Comparison of ENCODE assay signal across 12 cellular contexts in the genomic region with DNA sequence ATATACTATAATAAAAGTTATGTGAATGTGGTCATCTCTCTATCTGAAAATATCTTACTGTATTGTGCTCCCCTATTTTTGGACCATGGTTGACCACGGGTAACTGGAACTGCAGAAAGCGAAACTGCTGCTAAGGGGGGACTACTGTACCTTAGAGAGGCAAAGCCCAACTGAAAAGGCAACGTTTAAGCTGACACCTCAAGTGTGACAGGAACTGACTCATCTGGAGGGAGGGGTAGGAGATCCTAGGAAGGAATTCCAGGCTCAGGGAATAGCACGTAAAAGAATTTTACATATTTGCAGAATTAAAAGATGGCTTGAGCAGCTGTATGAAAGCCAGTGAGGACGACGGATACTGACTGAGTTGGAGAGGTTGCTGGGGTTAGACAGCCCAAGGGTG. TPM values are rescaled to one million over a fixed set of nuclear protein-coding genes. Genes with fewer than 3 reads are reported as not detected.
DNase-seq lines count a peak whose midpoint lies in the region; ATAC-seq and TF ChIP-seq lines count a peak whose summit lies in the region.
"Had no signal": no experiment of that assay in that cellular context is flagged by ENCODE, and none has a peak within 500 bp of the region (broad histone marks: within the 10 kb centered on the region; RNA-seq: fewer than 3 reads in every experiment).

No MANE protein-coding gene starts in this region.

- BruUV-seq in Caco-2 (replicated peaks; lab: Mats Ljungman, UMichigan) (no TSS peak), OCI-LY7 (replicated peaks; lab: Mats Ljungman, UMichigan) (no TSS peak)

- H3K9ac ChIP-seq in KMS-11, result no peak overlapping the region

- H3K9me3 ChIP-seq in Caco-2 (no peaks in the 10 kb centered on the region), OCI-LY7 (ENCODE audit: low read length) (no peaks in the 10 kb centered on the region)
- H3K9me3 ChIP-seq: body of pancreas had no signal

- POLR2A ChIA-PET in Caco-2 (lab: Charles Lee) (no interaction called here), OCI-LY7 (lab: Charles Lee) (interaction anchor here (0.7 kb wide), 1 partner anchor 238 kb away, joined by 4 read pairs; no protein-coding TSS in a partner anchor)

- H3K36me3 ChIP-seq in Caco-2 (ENCODE audit: control insufficient read depth, insufficient read depth, low read length) (no peaks in the 10 kb centered on the region), KMS-11 (ENCODE audit: insufficient read depth) (no peaks in the 10 kb centered on the region), OCI-LY7 (ENCODE audit: insufficient read depth, low read length) (no peaks in the 10 kb centered on the region)

- ATAC-seq in GM21515 (IDR thresholded peaks at IDR 0.05; ENCODE audit: unreplicated experiment) (peak; percentile 84), GM19328 (IDR thresholded peaks at IDR 0.05; ENCODE audit: unreplicated experiment) (no peak)
- ATAC-seq in stimulated activated naive B cell treated with anti-CD40 and anti-IgM and Interleukin-4, amounts not matched to agents 10 μg/mL and 1 μg/mL and 100 μg/mL, for 72 hours (replicated peaks), result no peak
- ATAC-seq: body of pancreas had no signal

- H4K20me1 ChIP-seq in KMS-11 (ENCODE audit: insufficient read depth), result no peaks in the 10 kb centered on the region
- no peaks in the 10 kb centered on the region for H4K20me1 ChIP-seq in OCI-LY7 (ENCODE audit: insufficient read depth, low read length)

- H3K4me1 ChIP-seq in Caco-2 (peaks cover 60% of the 10 kb centered on the region), KMS-11 (ENCODE audit: low read depth, poor library complexity, severe bottlenecking) (peaks cover 16% of the 10 kb centered on the region), OCI-LY7 (ENCODE audit: insufficient read depth, low read length, poor library complexity, severe bottlenecking) (no peaks in the 10 kb centered on the region)

- no peak overlapping the region for H3K27ac ChIP-seq in KMS-11
- H3K27ac ChIP-seq in OCI-LY7 (ENCODE audit: low read depth, low read length, poor library complexity, severe bottlenecking), result no peak overlapping the region
- H3K27ac ChIP-seq: body of pancreas had no signal

- no peaks in the 10 kb centered on the region for H3K9me3 Mint-ChIP-seq in Caco-2 (ENCODE audit: unreplicated experiment)
- H3K9me3 Mint-ChIP-seq in stimulated activated naive B cell treated with anti-CD40 and anti-IgM and Interleukin-4, amounts not matched to agents 10 μg/mL and 1 μg/mL and 100 μg/mL, for 72 hours, result no peaks in the 10 kb centered on the region
- H3K9me3 Mint-ChIP-seq: activated B cell treated with CpG ODN at 0.5 μM for 24 hours, immature natural killer cell had no signal

- no peaks in the 10 kb centered on the region for H3K9me2 ChIP-seq in OCI-LY7 (ENCODE audit: insufficient read depth, low read length)

- no peak for DNase-seq in Caco-2
- peak; percentile 19 for DNase-seq in fibroblast of mammary gland (ENCODE audit: low read depth)
- DNase-seq in NCI-H1417 (lab: John Stamatoyannopoulos, UW), result no peak
- no peak for DNase-seq in OCI-LY7 (ENCODE audit: low spot score)
- no peak for DNase-seq in stimulated activated naive B cell treated with anti-CD40 and anti-IgM and Interleukin-4, amounts not matched to agents 10 μg/mL and 1 μg/mL and 100 μg/mL, for 72 hours
- DNase-seq: activated B cell treated with CpG ODN at 0.5 μM for 24 hours, body of pancreas, immature natural killer cell had no signal

- peak overlapping the region; percentile 1 for H3K4me3 Mint-ChIP-seq in Caco-2 (ENCODE audit: unreplicated experiment)
- H3K4me3 Mint-ChIP-seq in stimulated activated naive B cell treated with anti-CD40 and anti-IgM and Interleukin-4, amounts not matched to agents 10 μg/mL and 1 μg/mL and 100 μg/mL, for 72 hours, result no peak overlapping the region
- H3K4me3 Mint-ChIP-seq: activated B cell treated with CpG ODN at 0.5 μM for 24 hours, immature natural killer cell had no signal

- H3K36me3 Mint-ChIP-seq in Caco-2 (ENCODE audit: insufficient read depth, unreplicated experiment), result no peaks in the 10 kb centered on the region
- no peaks in the 10 kb centered on the region for H3K36me3 Mint-ChIP-seq in stimulated activated naive B cell treated with anti-CD40 and anti-IgM and Interleukin-4, amounts not matched to agents 10 μg/mL and 1 μg/mL and 100 μg/mL, for 72 hours
- H3K36me3 Mint-ChIP-seq: immature natural killer cell had no signal

- no peaks in the 10 kb centered on the region for H3K79me2 ChIP-seq in KMS-11 (ENCODE audit: insufficient read depth, low read depth)
- no peaks in the 10 kb centered on the region for H3K79me2 ChIP-seq in OCI-LY7 (ENCODE audit: insufficient read depth, low read depth, low read length)

- H3K27me3 Mint-ChIP-seq in Caco-2 (ENCODE audit: insufficient read depth, unreplicated experiment), result no peaks in the 10 kb centered on the region
- peaks cover 7 to 13% of the 10 kb centered on the region in 2 donors for H3K27me3 Mint-ChIP-seq in stimulated activated naive B cell treated with anti-CD40 and anti-IgM and Interleukin-4, amounts not matched to agents 10 μg/mL and 1 μg/mL and 100 μg/mL, for 72 hours

- peak overlapping the region; percentile 57 for H3K27ac Mint-ChIP-seq in Caco-2 (ENCODE audit: unreplicated experiment)
- no peak overlapping the region for H3K27ac Mint-ChIP-seq in stimulated activated naive B cell treated with anti-CD40 and anti-IgM and Interleukin-4, amounts not matched to agents 10 μg/mL and 1 μg/mL and 100 μg/mL, for 72 hours
- H3K27ac Mint-ChIP-seq: activated B cell treated with CpG ODN at 0.5 μM for 24 hours, immature natural killer cell had no signal

- H3K4me1 Mint-ChIP-seq in Caco-2 (ENCODE audit: low read depth, unreplicated experiment), result peaks cover 60% of the 10 kb centered on the region
- no peaks in the 10 kb centered on the region for H3K4me1 Mint-ChIP-seq in stimulated activated naive B cell treated with anti-CD40 and anti-IgM and Interleukin-4, amounts not matched to agents 10 μg/mL and 1 μg/mL and 100 μg/mL, for 72 hours
- H3K4me1 Mint-ChIP-seq: activated B cell treated with CpG ODN at 0.5 μM for 24 hours, immature natural killer cell had no signal

- peak overlapping the region; percentile 51 for H3K4me2 ChIP-seq in KMS-11
- H3K4me2 ChIP-seq in OCI-LY7 (ENCODE audit: low read length), result no peak overlapping the region

- CTCF ChIA-PET in Caco-2 (lab: Charles Lee), result interaction anchor here (0.6 kb wide), 1 partner anchor 59 kb away, joined by 3 read pairs; no protein-coding TSS in a partner anchor
- CTCF ChIA-PET in OCI-LY7 (lab: Charles Lee; ENCODE audit: unreplicated experiment), result interaction anchor here (1.0 kb wide), 1 partner anchor 55 kb away, joined by 3 read pairs; no protein-coding TSS in a partner anchor

- no peak for TF ChIP-seq CTCF in Caco-2 (IDR thresholded peaks at IDR 0.05; ENCODE audit: insufficient read depth in 1 of 2, low read depth in 1 of 2, low read length in 1 of 2, severe bottlenecking in 1 of 2, unreplicated experiment in 1 of 2)
- no peak for TF ChIP-seq CTCF in KMS-11 (conservative IDR thresholded peaks at IDR 0.05; ENCODE audit: low read depth, low read length)
- no peak for TF ChIP-seq CTCF in fibroblast of mammary gland (conservative IDR thresholded peaks at IDR 0.05; ENCODE audit: control insufficient read depth, insufficient read depth, low read depth, low read length)
- TF ChIP-seq CTCF in OCI-LY7 (conservative IDR thresholded peaks at IDR 0.05; ENCODE audit: low read length), result no peak

- H3K4me3 ChIP-seq in Caco-2 (ENCODE audit: low read depth, low read length) (no peak overlapping the region), KMS-11 (IDR thresholded peaks at IDR 0.05; ENCODE audit: insufficient read depth, low read depth, low read length) (no peak overlapping the region), fibroblast of mammary gland (ENCODE audit: control insufficient read depth, low read depth, low read length) (no peak overlapping the region), OCI-LY7 (ENCODE audit: low read depth, low read length, poor library complexity, severe bottlenecking) (no peak overlapping the region)
- H3K4me3 ChIP-seq: body of pancreas, skin epidermis had no signal

- H2AFZ ChIP-seq in KMS-11 (ENCODE audit: low read depth) (peak overlapping the region; percentile 23; the same call in 1 of the 2 replicates), OCI-LY7 (ENCODE audit: low read length) (no peak overlapping the region)

- H3K27me3 ChIP-seq in Caco-2 (replicated peaks; ENCODE audit: control insufficient read depth, insufficient read depth, low read length) (no peaks in the 10 kb centered on the region), KMS-11 (ENCODE audit: insufficient read depth, low read depth) (no peaks in the 10 kb centered on the region)
- H3K27me3 ChIP-seq: body of pancreas had no signal

- intact Hi-C loops in Caco-2 (cut with micrococcal nuclease; ENCODE audit: unreplicated experiment), result no loop called here
- intact Hi-C loops in OCI-LY7 (cut with micrococcal nuclease; ENCODE audit: unreplicated experiment), result no loop called here

RNA-seq across cellular contexts. Expression of a gene that starts 34.8 kb away (rescaled TPM):
- total RNA-seq in Caco-2 (2022), result not detected in 2 replicates
- total RNA-seq in OCI-LY7 (2014; rRNA removed; shearing (Covaris generic)), result not detected in 2 replicates
- total RNA-seq in OCI-LY7 (2022), result not detected in 2 replicates
- total RNA-seq: activated B cell treated with CpG ODN at 0.5 μM for 24 hours had no signal
